Comparison of ENCODE assay signal across 36 cellular contexts in genomic region chr6:169943521-169944337, GRCh38.
"Had no signal": no experiment of that assay in that cellular context is flagged by ENCODE, and none has a peak within 500 bp of the region (broad histone marks: within the 10 kb centered on the region; RNA-seq: fewer than 3 reads in every experiment).

No MANE protein-coding gene starts in this region.

- H3K27ac Mint-ChIP-seq: activated CD4-positive, alpha-beta T cell treated with anti-CD3 and anti-CD28 coated beads, Interleukin-2, amount 10 ng/mL, durations not matched to agents 7 days and 5 days; activated CD8-positive, alpha-beta memory T cell treated with anti-CD3 and anti-CD28 coated beads, Interleukin-2, amount 10 ng/mL, durations not matched to agents 7 days and 5 days; activated naive CD8-positive, alpha-beta T cell treated with anti-CD3 and anti-CD28 coated beads, Interleukin-2, amount 10 ng/mL, durations not matched to agents 7 days and 5 days had no signal

- H3K4me2 ChIP-seq: PC-9 had no signal

- H3K27ac ChIP-seq: adrenal gland, body of pancreas, breast epithelium, PC-9, RWPE1, WERI-Rb-1 had no signal

- ATAC-seq: activated CD8-positive, alpha-beta memory T cell treated with anti-CD3 and anti-CD28 coated beads, Interleukin-2, amount 10 ng/mL, durations not matched to agents 7 days and 5 days; body of pancreas; K562; Right ventricle myocardium inferior; SK-N-SH treated with all-trans-retinoic acid at 6 μM for 48 hours had no signal

- H2AFZ ChIP-seq: PC-9 had no signal

- H3K4me1 ChIP-seq: adrenal gland, breast epithelium had no signal

- H3K36me3 ChIP-seq: adrenal gland, breast epithelium, WERI-Rb-1 had no signal

- H3K4me3 ChIP-seq: adrenal gland, body of pancreas, breast epithelium, K562, PC-9 had no signal

- DNase-seq: activated CD4-positive, alpha-beta T cell treated with anti-CD3 and anti-CD28 coated beads for 1 hour; activated CD4-positive, alpha-beta T cell treated with anti-CD3 and anti-CD28 coated beads, Interleukin-2, amount 10 ng/mL, durations not matched to agents 7 days and 5 days; activated CD4-positive, alpha-beta T cell treated with anti-CD3 and anti-CD28 coated beads, Interleukin-2, amount 50 U/mL, for 48 hours; activated CD4-positive, CD25-positive, alpha-beta regulatory T cell; activated CD8-positive, alpha-beta memory T cell treated with anti-CD3 and anti-CD28 coated beads for 24 hours; activated CD8-positive, alpha-beta memory T cell treated with anti-CD3 and anti-CD28 coated beads, Interleukin-2, amount 10 ng/mL, durations not matched to agents 7 days and 5 days; activated CD8-positive, alpha-beta memory T cell treated with anti-CD3 and anti-CD28 coated beads, Interleukin-2, amount 50 U/mL, for 48 hours; activated effector memory CD4-positive, alpha-beta T cell treated with anti-CD3 and anti-CD28 coated beads, Interleukin-2, amount 50 U/mL, for 16 hours; activated naive CD4-positive, alpha-beta T cell; activated naive CD4-positive, alpha-beta T cell treated with anti-CD3 and anti-CD28 coated beads, Interleukin-2, amount 50 U/mL, for 16 hours; activated naive CD8-positive, alpha-beta T cell treated with anti-CD3 and anti-CD28 coated beads, Interleukin-2, amount 10 ng/mL, durations not matched to agents 7 days and 5 days; activated T-cell treated with anti-CD3 and anti-CD28 coated beads, Interleukin-2, amount 50 U/mL, for 48 hours; body of pancreas; caudate nucleus; cerebellar nuclear complex; NCI-H1105; NCI-H1436; NCI-H1694; NCI-H1930; NCI-H2081 treated with DMSO at 0.1 percent for 48 hours; NCI-H345; NCI-H524 treated with DMSO at 0.1 percent for 48 hours; NK-92 treated with Interleukin-12 subunit alpha and Interleukin-12 subunit beta, amount 100 ng/mL, for 24 hours; PC-9; SIG-M5; SW 1271; T-helper 1 cell; T-helper 2 cell; T-helper 9 cell; WERI-Rb-1 had no signal

- H3K9me3 ChIP-seq: body of pancreas, breast epithelium had no signal

- H3K4me3 Mint-ChIP-seq: activated CD4-positive, alpha-beta T cell treated with anti-CD3 and anti-CD28 coated beads, Interleukin-2, amount 10 ng/mL, durations not matched to agents 7 days and 5 days; activated CD8-positive, alpha-beta memory T cell treated with anti-CD3 and anti-CD28 coated beads, Interleukin-2, amount 10 ng/mL, durations not matched to agents 7 days and 5 days; activated naive CD8-positive, alpha-beta T cell treated with anti-CD3 and anti-CD28 coated beads, Interleukin-2, amount 10 ng/mL, durations not matched to agents 7 days and 5 days had no signal

- H3K27me3 ChIP-seq: adrenal gland, body of pancreas had no signal
